Comparison of ENCODE assay signal across 37 cellular contexts in the genomic region with DNA sequence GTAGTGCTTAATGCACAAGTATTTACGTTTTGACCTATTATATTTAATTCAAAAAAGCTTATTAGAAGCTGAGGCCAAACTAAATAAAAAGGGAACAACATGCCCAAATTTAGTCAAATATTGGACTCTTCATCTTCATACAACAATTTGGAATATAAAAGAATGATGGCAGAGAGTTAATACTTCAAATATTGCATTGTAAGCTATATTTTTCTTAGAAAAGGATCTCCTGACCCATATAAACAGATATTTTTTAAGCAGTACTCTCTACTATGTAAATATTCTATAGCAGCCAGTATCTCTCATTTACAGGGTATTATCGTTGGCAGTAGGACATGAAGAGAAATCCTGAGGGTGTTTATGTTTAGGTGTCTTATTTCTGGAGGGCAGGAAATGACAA.
"Had no signal": no experiment of that assay in that cellular context is flagged by ENCODE, and none has a peak within 500 bp of the region (broad histone marks: within the 10 kb centered on the region; RNA-seq: fewer than 3 reads in every experiment).

No MANE protein-coding gene starts in this region.

- H3K36me3 ChIP-seq: brain microvascular endothelial cell, esophagus squamous epithelium, neutrophil, ovary, prostate gland, sigmoid colon, stomach, thyroid gland, upper lobe of left lung, WERI-Rb-1 had no signal

- H3K4me3 Mint-ChIP-seq: activated CD4-positive, alpha-beta memory T cell treated with anti-CD3 and anti-CD28 coated beads, Interleukin-2, amount 10 ng/mL, durations not matched to agents 7 days and 5 days; activated CD4-positive, alpha-beta T cell treated with anti-CD3 and anti-CD28 coated beads, Interleukin-2, amount 10 ng/mL, durations not matched to agents 7 days and 5 days; activated naive CD4-positive, alpha-beta T cell treated with anti-CD3 and anti-CD28 coated beads, Interleukin-2, amount 10 ng/mL, durations not matched to agents 7 days and 5 days; activated naive CD8-positive, alpha-beta T cell treated with anti-CD3 and anti-CD28 coated beads, Interleukin-2, amount 10 ng/mL, durations not matched to agents 7 days and 5 days; activated T-cell treated with anti-CD3 and anti-CD28 coated beads, Interleukin-2, amount 50 U/mL, for 24 hours; mesothelial cell of epicardium; naive B cell; nephron progenitor cell; stimulated activated naive B cell treated with anti-CD40 and anti-IgM and Interleukin-4, amounts not matched to agents 10 μg/mL and 1 μg/mL and 100 μg/mL, for 72 hours; T-helper 17 cell had no signal

- H3K4me1 ChIP-seq: esophagus squamous epithelium, prostate gland, sigmoid colon, stomach, thyroid gland, upper lobe of left lung had no signal

- H3K27ac Mint-ChIP-seq: activated CD4-positive, alpha-beta memory T cell treated with anti-CD3 and anti-CD28 coated beads, Interleukin-2, amount 10 ng/mL, durations not matched to agents 7 days and 5 days; activated CD4-positive, alpha-beta T cell treated with anti-CD3 and anti-CD28 coated beads, Interleukin-2, amount 10 ng/mL, durations not matched to agents 7 days and 5 days; activated naive CD4-positive, alpha-beta T cell treated with anti-CD3 and anti-CD28 coated beads, Interleukin-2, amount 10 ng/mL, durations not matched to agents 7 days and 5 days; activated naive CD8-positive, alpha-beta T cell treated with anti-CD3 and anti-CD28 coated beads, Interleukin-2, amount 10 ng/mL, durations not matched to agents 7 days and 5 days; activated T-cell treated with anti-CD3 and anti-CD28 coated beads, Interleukin-2, amount 50 U/mL, for 24 hours; mesothelial cell of epicardium; naive B cell; nephron progenitor cell; stimulated activated naive B cell treated with anti-CD40 and anti-IgM and Interleukin-4, amounts not matched to agents 10 μg/mL and 1 μg/mL and 100 μg/mL, for 72 hours; T-helper 17 cell had no signal

- H3K27me3 ChIP-seq: brain microvascular endothelial cell, esophagus squamous epithelium, neutrophil, ovary, sigmoid colon, stomach, thyroid gland, upper lobe of left lung had no signal

- DNase-seq: activated CD4-positive, alpha-beta memory T cell treated with anti-CD3 and anti-CD28 coated beads, Interleukin-2, amount 10 ng/mL, durations not matched to agents 7 days and 5 days; activated CD4-positive, alpha-beta T cell treated with anti-CD3 and anti-CD28 coated beads, Interleukin-2, amount 10 ng/mL, durations not matched to agents 7 days and 5 days; activated CD8-positive, alpha-beta memory T cell treated with anti-CD3 and anti-CD28 coated beads, Interleukin-2, amount 50 U/mL, for 48 hours; activated gamma-delta T cell; activated naive CD4-positive, alpha-beta T cell treated with anti-CD3 and anti-CD28 coated beads, Interleukin-2, amount 10 ng/mL, durations not matched to agents 7 days and 5 days; activated naive CD8-positive, alpha-beta T cell treated with anti-CD3 and anti-CD28 coated beads, Interleukin-2, amount 10 ng/mL, durations not matched to agents 7 days and 5 days; activated T-cell treated with anti-CD3 and anti-CD28 coated beads, Interleukin-2, amount 50 U/mL, for 24 hours; amniotic stem cell; brain microvascular endothelial cell; central memory CD4-positive, alpha-beta T cell; effector CD8-positive, alpha-beta T cell; esophagus squamous epithelium; head of caudate nucleus; hippocampal formation; kidney; left colon; naive B cell; nephron progenitor cell; ovary; retina; sigmoid colon; stimulated activated CD4-positive, alpha-beta T cell treated with anti-CD3 and anti-CD28 coated beads, Interleukin-1b, Interleukin-23, amount 100 ng/mL, for 48 hours; stimulated activated CD4-positive, alpha-beta T cell treated with anti-CD3 and anti-CD28 coated beads, Interleukin-4, amount 100 ng/mL, for 4 hours; stimulated activated CD8-positive, alpha-beta memory T cell treated with anti-CD3 and anti-CD28 coated beads, Interleukin-4, amount 100 ng/mL, for 48 hours; stimulated activated naive B cell treated with anti-CD40 and anti-IgM and Interleukin-4, amounts not matched to agents 10 μg/mL and 1 μg/mL and 100 μg/mL, for 72 hours; stomach; T-helper 17 cell; T1000; thyroid gland; upper lobe of left lung; WERI-Rb-1 had no signal

- H3K27me3 Mint-ChIP-seq: activated CD4-positive, alpha-beta memory T cell treated with anti-CD3 and anti-CD28 coated beads, Interleukin-2, amount 10 ng/mL, durations not matched to agents 7 days and 5 days; activated CD4-positive, alpha-beta T cell treated with anti-CD3 and anti-CD28 coated beads, Interleukin-2, amount 10 ng/mL, durations not matched to agents 7 days and 5 days; activated naive CD4-positive, alpha-beta T cell treated with anti-CD3 and anti-CD28 coated beads, Interleukin-2, amount 10 ng/mL, durations not matched to agents 7 days and 5 days; activated naive CD8-positive, alpha-beta T cell treated with anti-CD3 and anti-CD28 coated beads, Interleukin-2, amount 10 ng/mL, durations not matched to agents 7 days and 5 days; activated T-cell treated with anti-CD3 and anti-CD28 coated beads, Interleukin-2, amount 50 U/mL, for 24 hours; naive B cell; stimulated activated naive B cell treated with anti-CD40 and anti-IgM and Interleukin-4, amounts not matched to agents 10 μg/mL and 1 μg/mL and 100 μg/mL, for 72 hours had no signal

- H3K9me3 ChIP-seq: esophagus squamous epithelium, neutrophil, ovary, prostate gland, sigmoid colon, stomach, thyroid gland, upper lobe of left lung had no signal

- H3K4me3 ChIP-seq: esophagus squamous epithelium, ovary, prostate gland, sigmoid colon, smooth muscle cell, stomach, thyroid gland, upper lobe of left lung had no signal

- ATAC-seq: activated CD4-positive, CD25-positive, alpha-beta regulatory T cell treated with anti-CD3 and anti-CD28 coated beads, Interleukin-2, amount 50 U/mL, for 24 hours; left colon; stimulated activated naive B cell treated with anti-CD40 and anti-IgM and Interleukin-4, amounts not matched to agents 10 μg/mL and 1 μg/mL and 100 μg/mL, for 72 hours; T-helper 17 cell had no signal

- H3K4me2 ChIP-seq: smooth muscle cell had no signal

- H3K36me3 Mint-ChIP-seq: activated naive CD4-positive, alpha-beta T cell treated with anti-CD3 and anti-CD28 coated beads, Interleukin-2, amount 10 ng/mL, durations not matched to agents 7 days and 5 days; activated naive CD8-positive, alpha-beta T cell treated with anti-CD3 and anti-CD28 coated beads, Interleukin-2, amount 10 ng/mL, durations not matched to agents 7 days and 5 days; mesothelial cell of epicardium; naive B cell; stimulated activated naive B cell treated with anti-CD40 and anti-IgM and Interleukin-4, amounts not matched to agents 10 μg/mL and 1 μg/mL and 100 μg/mL, for 72 hours had no signal

- H3K4me1 Mint-ChIP-seq: activated CD4-positive, alpha-beta memory T cell treated with anti-CD3 and anti-CD28 coated beads, Interleukin-2, amount 10 ng/mL, durations not matched to agents 7 days and 5 days; activated CD4-positive, alpha-beta T cell treated with anti-CD3 and anti-CD28 coated beads, Interleukin-2, amount 10 ng/mL, durations not matched to agents 7 days and 5 days; activated naive CD4-positive, alpha-beta T cell treated with anti-CD3 and anti-CD28 coated beads, Interleukin-2, amount 10 ng/mL, durations not matched to agents 7 days and 5 days; activated naive CD8-positive, alpha-beta T cell treated with anti-CD3 and anti-CD28 coated beads, Interleukin-2, amount 10 ng/mL, durations not matched to agents 7 days and 5 days; mesothelial cell of epicardium; naive B cell; nephron progenitor cell; stimulated activated naive B cell treated with anti-CD40 and anti-IgM and Interleukin-4, amounts not matched to agents 10 μg/mL and 1 μg/mL and 100 μg/mL, for 72 hours; T-helper 17 cell had no signal

- H3K27ac ChIP-seq: brain microvascular endothelial cell, epithelial cell of prostate, esophagus squamous epithelium, neutrophil, ovary, prostate gland, sigmoid colon, stomach, thyroid gland, upper lobe of left lung, WERI-Rb-1 had no signal

- H3K9me3 Mint-ChIP-seq: activated CD4-positive, alpha-beta memory T cell treated with anti-CD3 and anti-CD28 coated beads, Interleukin-2, amount 10 ng/mL, durations not matched to agents 7 days and 5 days; activated CD4-positive, alpha-beta T cell treated with anti-CD3 and anti-CD28 coated beads, Interleukin-2, amount 10 ng/mL, durations not matched to agents 7 days and 5 days; activated naive CD4-positive, alpha-beta T cell treated with anti-CD3 and anti-CD28 coated beads, Interleukin-2, amount 10 ng/mL, durations not matched to agents 7 days and 5 days; activated naive CD8-positive, alpha-beta T cell treated with anti-CD3 and anti-CD28 coated beads, Interleukin-2, amount 10 ng/mL, durations not matched to agents 7 days and 5 days; activated T-cell treated with anti-CD3 and anti-CD28 coated beads, Interleukin-2, amount 50 U/mL, for 24 hours; mesothelial cell of epicardium; nephron progenitor cell had no signal
